Comparison of ENCODE assay signal across 1 cellular context in the genomic region with DNA sequence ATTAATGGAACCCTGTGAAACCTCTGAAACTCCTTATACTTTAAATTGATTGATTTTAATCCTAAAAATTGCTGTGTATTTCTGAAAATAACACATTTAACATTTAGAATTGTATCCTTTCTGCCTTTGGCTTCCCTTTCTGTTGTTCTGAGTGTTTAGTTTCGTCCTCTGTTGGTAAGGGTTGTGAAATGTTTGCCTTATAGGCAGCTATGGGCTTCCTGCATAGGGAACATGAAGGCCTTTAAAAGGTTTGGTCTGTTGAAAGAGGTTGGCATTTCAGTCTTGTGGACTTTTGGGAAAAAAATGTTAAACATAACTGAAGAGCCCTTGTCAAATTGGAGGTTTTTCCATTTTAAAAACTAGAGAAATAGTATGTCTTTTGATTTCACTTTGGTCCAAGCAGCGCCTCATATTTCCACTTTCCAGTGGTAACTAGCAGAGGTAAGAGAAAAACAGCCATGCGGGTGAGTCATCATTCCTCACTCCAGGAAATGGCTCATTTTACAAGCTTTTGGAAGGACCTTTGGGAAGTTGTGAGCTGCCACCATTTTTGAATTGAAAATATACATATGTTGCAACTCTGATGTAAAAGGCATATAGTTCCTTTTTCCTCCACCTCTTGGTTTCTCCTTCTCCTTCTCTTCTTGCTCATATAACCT.
A peak's percentile ranks its signal among the peaks of the same experiment; 100 is the strongest.
TF ChIP-seq lines count a peak whose summit lies in the region.

No MANE protein-coding gene starts in this region.

TF ChIP-seq in SK-N-SH, 30 proteins besides CTCF, POLR2A, EP300 and RAD21 (continued from another document):
- TF ChIP-seq, protein P1, sequence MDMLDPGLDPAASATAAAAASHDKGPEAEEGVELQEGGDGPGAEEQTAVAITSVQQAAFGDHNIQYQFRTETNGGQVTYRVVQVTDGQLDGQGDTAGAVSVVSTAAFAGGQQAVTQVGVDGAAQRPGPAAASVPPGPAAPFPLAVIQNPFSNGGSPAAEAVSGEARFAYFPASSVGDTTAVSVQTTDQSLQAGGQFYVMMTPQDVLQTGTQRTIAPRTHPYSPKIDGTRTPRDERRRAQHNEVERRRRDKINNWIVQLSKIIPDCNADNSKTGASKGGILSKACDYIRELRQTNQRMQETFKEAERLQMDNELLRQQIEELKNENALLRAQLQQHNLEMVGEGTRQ (IDR thresholded peaks at IDR 0.05; ENCODE audit: borderline replicate concordance, low read depth, low read length), result no peak
- TF ChIP-seq FOXJ3 (CRISPR knock-in tag; IDR thresholded peaks at IDR 0.05), result no peak
- TF ChIP-seq MXI1 (IDR thresholded peaks at IDR 0.05; ENCODE audit: low read depth, low read length), result no peak
- TF ChIP-seq, protein P2, sequence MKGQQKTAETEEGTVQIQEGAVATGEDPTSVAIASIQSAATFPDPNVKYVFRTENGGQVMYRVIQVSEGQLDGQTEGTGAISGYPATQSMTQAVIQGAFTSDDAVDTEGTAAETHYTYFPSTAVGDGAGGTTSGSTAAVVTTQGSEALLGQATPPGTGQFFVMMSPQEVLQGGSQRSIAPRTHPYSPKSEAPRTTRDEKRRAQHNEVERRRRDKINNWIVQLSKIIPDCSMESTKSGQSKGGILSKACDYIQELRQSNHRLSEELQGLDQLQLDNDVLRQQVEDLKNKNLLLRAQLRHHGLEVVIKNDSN (IDR thresholded peaks at IDR 0.05; ENCODE audit: borderline replicate concordance, low read depth), result no peak
- TF ChIP-seq TEAD4 (IDR thresholded peaks at IDR 0.05; ENCODE audit: borderline replicate concordance, insufficient read depth), result peak; percentile 60; the same call in 1 of the 2 replicates
- peak; percentile 79; the same call in 1 of the 2 replicates for TF ChIP-seq YY1 (IDR thresholded peaks at IDR 0.05; ENCODE audit: low read depth)
- TF ChIP-seq FOXM1 (IDR thresholded peaks at IDR 0.05; ENCODE audit: low read depth), result 0 out of 2 replicates have a peak, but pooled peaks have one; percentile 26
- TF ChIP-seq, protein P3, sequence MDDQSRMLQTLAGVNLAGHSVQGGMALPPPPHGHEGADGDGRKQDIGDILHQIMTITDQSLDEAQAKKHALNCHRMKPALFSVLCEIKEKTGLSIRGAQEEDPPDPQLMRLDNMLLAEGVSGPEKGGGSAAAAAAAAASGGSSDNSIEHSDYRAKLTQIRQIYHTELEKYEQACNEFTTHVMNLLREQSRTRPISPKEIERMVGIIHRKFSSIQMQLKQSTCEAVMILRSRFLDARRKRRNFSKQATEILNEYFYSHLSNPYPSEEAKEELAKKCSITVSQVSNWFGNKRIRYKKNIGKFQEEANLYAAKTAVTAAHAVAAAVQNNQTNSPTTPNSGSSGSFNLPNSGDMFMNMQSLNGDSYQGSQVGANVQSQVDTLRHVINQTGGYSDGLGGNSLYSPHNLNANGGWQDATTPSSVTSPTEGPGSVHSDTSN (IDR thresholded peaks at IDR 0.05), result 0 out of 2 replicates have a peak, but pooled peaks have one; percentile 13
- TF ChIP-seq NFIC (IDR thresholded peaks at IDR 0.05; ENCODE audit: borderline replicate concordance), result no peak
- TF ChIP-seq GATA2 (CRISPR knock-in tag; IDR thresholded peaks at IDR 0.05), result no peak
- no peak for TF ChIP-seq EZH2phosphoT487 (IDR thresholded peaks at IDR 0.05; ENCODE audit: borderline replicate concordance, low read depth)
- TF ChIP-seq, protein P4, sequence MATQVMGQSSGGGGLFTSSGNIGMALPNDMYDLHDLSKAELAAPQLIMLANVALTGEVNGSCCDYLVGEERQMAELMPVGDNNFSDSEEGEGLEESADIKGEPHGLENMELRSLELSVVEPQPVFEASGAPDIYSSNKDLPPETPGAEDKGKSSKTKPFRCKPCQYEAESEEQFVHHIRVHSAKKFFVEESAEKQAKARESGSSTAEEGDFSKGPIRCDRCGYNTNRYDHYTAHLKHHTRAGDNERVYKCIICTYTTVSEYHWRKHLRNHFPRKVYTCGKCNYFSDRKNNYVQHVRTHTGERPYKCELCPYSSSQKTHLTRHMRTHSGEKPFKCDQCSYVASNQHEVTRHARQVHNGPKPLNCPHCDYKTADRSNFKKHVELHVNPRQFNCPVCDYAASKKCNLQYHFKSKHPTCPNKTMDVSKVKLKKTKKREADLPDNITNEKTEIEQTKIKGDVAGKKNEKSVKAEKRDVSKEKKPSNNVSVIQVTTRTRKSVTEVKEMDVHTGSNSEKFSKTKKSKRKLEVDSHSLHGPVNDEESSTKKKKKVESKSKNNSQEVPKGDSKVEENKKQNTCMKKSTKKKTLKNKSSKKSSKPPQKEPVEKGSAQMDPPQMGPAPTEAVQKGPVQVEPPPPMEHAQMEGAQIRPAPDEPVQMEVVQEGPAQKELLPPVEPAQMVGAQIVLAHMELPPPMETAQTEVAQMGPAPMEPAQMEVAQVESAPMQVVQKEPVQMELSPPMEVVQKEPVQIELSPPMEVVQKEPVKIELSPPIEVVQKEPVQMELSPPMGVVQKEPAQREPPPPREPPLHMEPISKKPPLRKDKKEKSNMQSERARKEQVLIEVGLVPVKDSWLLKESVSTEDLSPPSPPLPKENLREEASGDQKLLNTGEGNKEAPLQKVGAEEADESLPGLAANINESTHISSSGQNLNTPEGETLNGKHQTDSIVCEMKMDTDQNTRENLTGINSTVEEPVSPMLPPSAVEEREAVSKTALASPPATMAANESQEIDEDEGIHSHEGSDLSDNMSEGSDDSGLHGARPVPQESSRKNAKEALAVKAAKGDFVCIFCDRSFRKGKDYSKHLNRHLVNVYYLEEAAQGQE (IDR thresholded peaks at IDR 0.05; ENCODE audit: low read depth, low read length), result no peak
- no peak for TF ChIP-seq MEF2A (IDR thresholded peaks at IDR 0.05; ENCODE audit: borderline replicate concordance, low read depth)
- no peak for TF ChIP-seq TAF1 (IDR thresholded peaks at IDR 0.05; ENCODE audit: borderline replicate concordance, low read depth, low read length)
- peak; percentile 88 for TF ChIP-seq JUND (IDR thresholded peaks at IDR 0.05)
- peak; percentile 53; the same call in 1 of the 2 replicates for TF ChIP-seq TCF12 (IDR thresholded peaks at IDR 0.05)
